18 cellular contexts compared by ENCODE assay signal in the genomic region with DNA sequence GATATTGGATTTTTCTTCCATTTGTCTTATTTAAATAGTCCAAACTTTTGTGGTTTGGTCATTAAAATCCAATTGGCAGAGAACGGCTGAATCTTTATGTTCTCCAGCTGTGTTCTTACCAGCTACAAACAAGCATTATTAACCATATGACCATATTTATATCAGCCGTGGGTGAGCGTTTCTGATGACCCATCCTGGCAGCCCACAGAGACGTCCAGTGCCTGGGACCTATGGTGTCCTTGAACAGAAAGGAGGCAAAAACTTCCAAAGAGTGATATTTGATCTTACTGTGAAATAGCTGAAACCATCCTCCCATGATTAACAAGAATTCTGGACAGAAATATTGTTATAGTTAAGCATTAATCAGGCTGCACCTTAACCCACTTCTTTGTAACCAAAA.
DNase-seq lines count a peak whose midpoint lies in the region; TF ChIP-seq lines count a peak whose summit lies in the region.
"Had no signal": no experiment of that assay in that cellular context is flagged by ENCODE, and none has a peak within 500 bp of the region (broad histone marks: within the 10 kb centered on the region; RNA-seq: fewer than 3 reads in every experiment).

No MANE protein-coding gene starts in this region.

- no peaks in the 10 kb centered on the region for H3K9me3 Mint-ChIP-seq in nephron
- H3K9me3 Mint-ChIP-seq in Calu3 (ENCODE audit: low read depth, unreplicated experiment), result peaks cover 5% of the 10 kb centered on the region

- TF ChIP-seq CTCF in AG04450 (IDR thresholded peaks at IDR 0.05; ENCODE audit: low read depth, low read length) (no peak), fibroblast of lung (conservative IDR thresholded peaks at IDR 0.05 in 1 of 2, IDR thresholded peaks at IDR 0.05 in 1 of 2; ENCODE audit: low read depth in 1 of 2, low read length in 2 of 2) (no peak), nephron (IDR thresholded peaks at IDR 0.05; ENCODE audit: unreplicated experiment in 3 of 3) (no peak), Calu3 (IDR thresholded peaks at IDR 0.05; ENCODE audit: unreplicated experiment) (no peak)

- DNase-seq in AG04450 (ENCODE audit: low read depth, low spot score), result peak; percentile 21
- no peak for DNase-seq in SK-N-MC (ENCODE audit: low read depth, low spot score)
- DNase-seq in fibroblast of lung (ENCODE audit: low read depth in 2 of 2), result peak; percentile 32 to 69
- DNase-seq in Calu3, result no peak
- DNase-seq in stimulated activated CD4-positive, alpha-beta T cell treated with anti-CD3 and anti-CD28 coated beads, Interleukin-15, amount 100 ng/mL, for 24 hours, result no peak
- no peak for DNase-seq in glomerular visceral epithelial cell (ENCODE audit: extremely low spot score)
- DNase-seq: CD4-positive, alpha-beta memory T cell; DMS79 treated with DMSO at 0.1 percent for 48 hours; GM23248; HCEC 1CT; KBM-7 had no signal

- POLR2A ChIA-PET in AG04450 (lab: Yijun Ruan, JAX), result interaction anchor here (1.1 to 1.2 kb wide), 2 partner anchors 8 to 80 kb away, joined by 3 to 5 read pairs; no protein-coding TSS in a partner anchor

- H3K27ac Mint-ChIP-seq in nephron (peak overlapping the region; percentile 61 to 82 (median 61)), Calu3 (ENCODE audit: unreplicated experiment) (no peak overlapping the region)
- H3K27ac Mint-ChIP-seq: CD14-positive monocyte; CD4-positive, alpha-beta memory T cell; IgD-negative memory B cell had no signal

- H3K27me3 ChIP-seq in AG04450 (ENCODE audit: control insufficient read depth, insufficient read depth, low read length), result no peaks in the 10 kb centered on the region
- no peaks in the 10 kb centered on the region for H3K27me3 ChIP-seq in fibroblast of lung (ENCODE audit: control insufficient read depth, insufficient read depth, low read length)
- H3K27me3 ChIP-seq: BLaER1 had no signal

- H3K27ac ChIP-seq in AG04450 (ENCODE audit: low read depth, low read length) (peak overlapping the region; percentile 13), SK-N-MC (peak overlapping the region; percentile 94), fibroblast of lung (ENCODE audit: insufficient read depth, low read length) (no peak overlapping the region)
- H3K27ac ChIP-seq: 22Rv1, A549, BLaER1, GM23248 had no signal

- no peak overlapping the region for H3K9ac ChIP-seq in SK-N-MC (ENCODE audit: insufficient read length)
- no peak overlapping the region for H3K9ac ChIP-seq in fibroblast of lung (ENCODE audit: insufficient read depth, low read length)
- H3K9ac ChIP-seq: BLaER1, GM23248 had no signal

- H3K4me2 ChIP-seq in fibroblast of lung (ENCODE audit: extremely low read depth, insufficient read depth, low read length), result peak overlapping the region; percentile 8
- H3K4me2 ChIP-seq: A549, BLaER1 had no signal

- H3K4me3 Mint-ChIP-seq in nephron (no peak overlapping the region), Calu3 (ENCODE audit: low read depth, unreplicated experiment) (no peak overlapping the region)
- H3K4me3 Mint-ChIP-seq: CD14-positive monocyte; CD4-positive, alpha-beta memory T cell; IgD-negative memory B cell had no signal

- peaks cover 31% of the 10 kb centered on the region for H3K4me1 Mint-ChIP-seq in nephron
- no peaks in the 10 kb centered on the region for H3K4me1 Mint-ChIP-seq in Calu3 (ENCODE audit: low read depth, unreplicated experiment)
- H3K4me1 Mint-ChIP-seq: CD14-positive monocyte; CD4-positive, alpha-beta memory T cell; IgD-negative memory B cell had no signal

- H3K4me3 ChIP-seq in AG04450 (ENCODE audit: low read depth, low read length) (no peak overlapping the region), SK-N-MC (no peak overlapping the region), fibroblast of lung (replicated peaks in 1 of 4; ENCODE audit: control extremely low read depth in 1 of 4, insufficient read depth in 1 of 4, low read depth in 3 of 4, low read length in 4 of 4) (no peak overlapping the region)
- H3K4me3 ChIP-seq: A549, BLaER1, GM12878, GM23248 had no signal

- H2AFZ ChIP-seq in fibroblast of lung (ENCODE audit: low read length), result no peak overlapping the region
- H2AFZ ChIP-seq: GM23248 had no signal

- H3K36me3 Mint-ChIP-seq in nephron (ENCODE audit: low read depth), result no peaks in the 10 kb centered on the region
- no peaks in the 10 kb centered on the region for H3K36me3 Mint-ChIP-seq in Calu3 (ENCODE audit: insufficient read depth, unreplicated experiment)
- H3K36me3 Mint-ChIP-seq: CD14-positive monocyte; CD4-positive, alpha-beta memory T cell had no signal

- intact Hi-C loops in Calu3 (cut with micrococcal nuclease; ENCODE audit: unreplicated experiment), result no loop called here

- no peaks in the 10 kb centered on the region for H3K79me2 ChIP-seq in fibroblast of lung (ENCODE audit: control insufficient read depth, insufficient read depth, low read length)

- no peaks in the 10 kb centered on the region for H3K27me3 Mint-ChIP-seq in nephron (ENCODE audit: low read depth)
- H3K27me3 Mint-ChIP-seq in Calu3 (ENCODE audit: unreplicated experiment), result no peaks in the 10 kb centered on the region
- H3K27me3 Mint-ChIP-seq: CD4-positive, alpha-beta memory T cell; IgD-negative memory B cell had no signal

- no peaks in the 10 kb centered on the region for H3K36me3 ChIP-seq in SK-N-MC (ENCODE audit: insufficient read depth, low read length)
- H3K36me3 ChIP-seq in fibroblast of lung (ENCODE audit: control insufficient read depth, insufficient read depth, low read length), result no peaks in the 10 kb centered on the region
- H3K36me3 ChIP-seq: BLaER1 had no signal

- no TSS peak for BruUV-seq in Calu3 (replicated peaks; lab: Mats Ljungman, UMichigan)

- CTCF ChIA-PET in AG04450 (lab: Charles Lee), result interaction anchor here (0.7 to 3.3 kb wide), 5 partner anchors 11 to 1074 kb away, joined by 3 to 11 read pairs (median 6); no protein-coding TSS in a partner anchor
- CTCF ChIA-PET in Calu3 (lab: Charles Lee), result no interaction called here

- no peaks in the 10 kb centered on the region for H4K20me1 ChIP-seq in fibroblast of lung (ENCODE audit: control insufficient read depth, extremely low read depth, insufficient read depth, low read length)
- H4K20me1 ChIP-seq: BLaER1 had no signal

- H3K9me3 ChIP-seq in AG04450 (ENCODE audit: control insufficient read depth, insufficient read depth, low read length) (no peaks in the 10 kb centered on the region), SK-N-MC (ENCODE audit: low read depth, low read length) (no peaks in the 10 kb centered on the region), fibroblast of lung (ENCODE audit: control insufficient read depth, insufficient read depth, low read depth, low read length) (no peaks in the 10 kb centered on the region)
- H3K9me3 ChIP-seq: A549, BLaER1 had no signal

- H3K4me1 ChIP-seq in fibroblast of lung (ENCODE audit: control insufficient read depth, extremely low read depth, insufficient read depth, low read length), result no peaks in the 10 kb centered on the region
- H3K4me1 ChIP-seq: A549, BLaER1 had no signal

Comparison
In these comparisons a context has a peak if more than half of its experiments do, and no peak if none do; other contexts are left out.
1. DNase-seq: peak in AG04450 (single experiment) and fibroblast of lung (2 of 2); none in SK-N-MC (single experiment), Calu3 (single experiment), stimulated activated CD4-positive, alpha-beta T cell treated with anti-CD3 and anti-CD28 coated beads, Interleukin-15, amount 100 ng/mL, for 24 hours (single experiment) and glomerular visceral epithelial cell (single experiment).